ENCODE assay signal across 21 cellular contexts in genomic region chr2:150688016-150688415, GRCh38.
DNase-seq lines count a peak whose midpoint lies in the region; ATAC-seq, FAIRE-seq and TF ChIP-seq lines count a peak whose summit lies in the region.
"Had no signal": no experiment of that assay in that cellular context is flagged by ENCODE, and none has a peak within 500 bp of the region (broad histone marks: within the 10 kb centered on the region; RNA-seq: fewer than 3 reads in every experiment).

No MANE protein-coding gene starts in this region.

- H2AFZ ChIP-seq in IMR-90 (replicated peaks; ENCODE audit: low read length, poor library complexity): no peak overlapping the region

- TF ChIP-seq CTCF in A549 (IDR thresholded peaks at IDR 0.05) (no peak), IMR-90 (conservative IDR thresholded peaks at IDR 0.05; ENCODE audit: low read depth, low read length) (no peak), heart left ventricle (IDR thresholded peaks at IDR 0.05) (no peak)

- TF ChIP-seq RAD21 in A549 (conservative IDR thresholded peaks at IDR 0.05 in 1 of 2, IDR thresholded peaks at IDR 0.05 in 1 of 2) (no peak), IMR-90 (IDR thresholded peaks at IDR 0.05; ENCODE audit: low read length) (no peak)

- no peak overlapping the region for H4K91ac ChIP-seq in IMR-90 (ENCODE audit: insufficient read depth, low read depth, low read length)

- no peak overlapping the region for H3K14ac ChIP-seq in IMR-90 (replicated peaks; ENCODE audit: low read depth, low read length)

- POLR2A ChIA-PET in A549 (lab: Yijun Ruan, JAX): no interaction called here
- POLR2A ChIA-PET in IMR-90 (lab: Charles Lee; ENCODE audit: unreplicated experiment): no interaction called here

- 44% methylated on average over 3 of the region's 3 CpGs for WGBS in A549 (ENCODE audit: missing lambda C conversion rate)
- no CpG with 5 or more reads among the region's 3 CpGs for WGBS in IMR-90 (ENCODE audit: extremely low coverage in 2 of 2, insufficient read length in 1 of 2), 2 experiments
- 75 to 87% (median 80%) methylated on average over 3 of the region's 3 CpGs for WGBS in heart left ventricle, 4 donors

- H2AK9ac ChIP-seq in IMR-90 (replicated peaks; ENCODE audit: low read depth, low read length, poor library complexity): no peak overlapping the region

- peak overlapping the region; percentile 88; the same call in 1 of the 2 replicates for H3K18ac ChIP-seq in IMR-90 (ENCODE audit: low read depth, low read length)

- no peak for DNase-seq in A549 (ENCODE audit: low read depth in 1 of 2, low spot score in 1 of 2)
- no peak for DNase-seq in IMR-90
- DNase-seq in amniotic epithelial cell (ENCODE audit: low read depth): peak; percentile 31
- DNase-seq in fibroblast of peridontal ligament (ENCODE audit: extremely low read depth): peak; percentile 38
- DNase-seq in heart left ventricle: no peak
- DNase-seq in frontal cortex (ENCODE audit: low spot score in 2 of 2): no peak
- DNase-seq in ureter (ENCODE audit: low spot score): no peak
- DNase-seq: Calu3; CD8-positive, alpha-beta T cell; DMS79 treated with DMSO at 0.1 percent for 48 hours; EL; GOT3; H7; HFFc6 had no signal

- no peak for TF ChIP-seq EP300 in A549 (IDR thresholded peaks at IDR 0.05)

- intact Hi-C loops in IMR-90 (cut with micrococcal nuclease): no loop called here
- intact Hi-C loops in heart left ventricle (cut with DNase I): no loop called here

- H3K4me2 ChIP-seq in A549 (peak overlapping the region; percentile 2; the same call in 1 of the 3 replicates), IMR-90 (ENCODE audit: low read depth, low read length) (no peak overlapping the region)

- no peak overlapping the region for H2BK20ac ChIP-seq in IMR-90 (ENCODE audit: low read depth, low read length)

- H3K36me3 ChIP-seq in IMR-90 (ENCODE audit: control insufficient read depth, insufficient read depth, low read length) (no peaks in the 10 kb centered on the region), heart left ventricle (no peaks in the 10 kb centered on the region)
- H3K36me3 ChIP-seq: BLaER1 treated with 17β-estradiol and CSF1 and Interleukin-3, amounts not matched to agents 10 nM and 100 nM had no signal

- no peak overlapping the region for H3K9ac ChIP-seq in IMR-90 (ENCODE audit: low read depth, low read length)
- H3K9ac ChIP-seq: BLaER1 treated with 17β-estradiol and CSF1 and Interleukin-3, amounts not matched to agents 10 nM and 100 nM had no signal

- H2BK120ac ChIP-seq in IMR-90 (ENCODE audit: low read depth, low read length): peak overlapping the region; percentile 47; the same call in 1 of the 2 replicates

- H3K56ac ChIP-seq in IMR-90 (ENCODE audit: extremely low read depth, insufficient read depth, low read length): no peak overlapping the region

- in situ Hi-C loops in IMR-90 (cut with MboI; ENCODE audit: low sequenced_read_pairs): no loop called here

- no TSS peak for BruUV-seq in IMR-90 (replicated peaks; lab: Mats Ljungman, UMichigan)

- H4K8ac ChIP-seq in IMR-90 (ENCODE audit: low read depth in 2 of 2, low read length in 2 of 2): peak overlapping the region in 1 of 2 experiments; percentile 4; a peak in 1 of 4 replicates

- CTCF ChIA-PET in A549 (lab: Yijun Ruan, JAX) (no interaction called here), IMR-90 (lab: Yijun Ruan, JAX) (no interaction called here)

- peaks cover 9% of the 10 kb centered on the region; the same call in 2 of the 3 replicates for H3K4me1 ChIP-seq in A549
- peaks cover 4% of the 10 kb centered on the region; the same call in 1 of the 2 replicates for H3K4me1 ChIP-seq in IMR-90 (ENCODE audit: control insufficient read depth, insufficient read depth, low read length)
- H3K4me1 ChIP-seq in heart left ventricle: no peaks in the 10 kb centered on the region

- 0 out of 3 replicates have a peak overlapping the region, but pooled peaks have one; percentile 69 for H2BK15ac ChIP-seq in IMR-90 (ENCODE audit: low read depth, low read length)

- no peaks in the 10 kb centered on the region for H3K79me1 ChIP-seq in IMR-90 (ENCODE audit: low read depth in 1 of 2, low read length in 2 of 2)

- H3K9me3 ChIP-seq in A549 (no peaks in the 10 kb centered on the region), IMR-90 (ENCODE audit: control insufficient read depth, insufficient read depth, low read length) (no peaks in the 10 kb centered on the region), heart left ventricle (no peaks in the 10 kb centered on the region)
- H3K9me3 ChIP-seq: BLaER1 treated with 17β-estradiol and CSF1 and Interleukin-3, amounts not matched to agents 10 nM and 100 nM had no signal

- H3K23ac ChIP-seq in IMR-90 (ENCODE audit: low read depth, low read length): no peak overlapping the region

- H3K27ac ChIP-seq in A549 (no peak overlapping the region), IMR-90 (ENCODE audit: insufficient read depth, low read length) (no peak overlapping the region), heart left ventricle (no peak overlapping the region)
- H3K27ac ChIP-seq: 22Rv1 had no signal

- H3K4me3 ChIP-seq in A549 (no peak overlapping the region), IMR-90 (ENCODE audit: insufficient read depth, low read depth, low read length) (no peak overlapping the region), heart left ventricle (no peak overlapping the region)
- H3K4me3 ChIP-seq: BLaER1 treated with 17β-estradiol and CSF1 and Interleukin-3, amounts not matched to agents 10 nM and 100 nM; GM12878 had no signal

- no peak overlapping the region for H2BK5ac ChIP-seq in IMR-90 (ENCODE audit: low read depth, low read length, poor library complexity, severe bottlenecking)

- dilution Hi-C loops in IMR-90 (cut with HindIII; ENCODE audit: low sequenced_read_pairs, unreplicated experiment): no loop called here

- peak overlapping the region; percentile 88; the same call in 1 of the 2 replicates for H4K5ac ChIP-seq in IMR-90 (ENCODE audit: low read depth, low read length)

- ATAC-seq in A549 (no peak), IMR-90 (ENCODE audit: low read depth) (no peak; the same call in 1 of the 2 replicates), heart left ventricle (no peak), HG03442 (IDR thresholded peaks at IDR 0.05; ENCODE audit: unreplicated experiment) (no peak)
- ATAC-seq: CD8-positive, alpha-beta T cell; GM12878; HCT116; HepG2 had no signal

- FAIRE-seq in A549 (lab: Jason Lieb, UNC) (no peak), frontal cortex (lab: Jason Lieb, UNC) (no peak)
- FAIRE-seq: GM12878, GM19239, HepG2 had no signal

- H3K9me1 ChIP-seq in IMR-90 (ENCODE audit: insufficient read depth, low read length): no peaks in the 10 kb centered on the region

- TF ChIP-seq POLR2A in A549 (IDR thresholded peaks at IDR 0.05; ENCODE audit: low read length) (no peak), IMR-90 (IDR thresholded peaks at IDR 0.05; ENCODE audit: low read depth, low read length) (no peak), heart left ventricle (IDR thresholded peaks at IDR 0.05) (no peak)

- H4K20me1 ChIP-seq in IMR-90 (ENCODE audit: insufficient read depth, low read length): no peaks in the 10 kb centered on the region
- H4K20me1 ChIP-seq: BLaER1 treated with 17β-estradiol and CSF1 and Interleukin-3, amounts not matched to agents 10 nM and 100 nM had no signal

- H2AK5ac ChIP-seq in IMR-90 (ENCODE audit: low read depth, low read length): no peak overlapping the region

- no peak overlapping the region for H3K4ac ChIP-seq in IMR-90 (ENCODE audit: low read depth, low read length)

- H3K27me3 ChIP-seq in IMR-90 (ENCODE audit: control insufficient read depth, insufficient read depth, low read length) (no peaks in the 10 kb centered on the region), heart left ventricle (no peaks in the 10 kb centered on the region)
- H3K27me3 ChIP-seq: BLaER1 treated with 17β-estradiol and CSF1 and Interleukin-3, amounts not matched to agents 10 nM and 100 nM had no signal

TF ChIP-seq in A549, 52 proteins besides CTCF, POLR2A, EP300 and RAD21:
- TF ChIP-seq FOSB (CRISPR knock-in tag; IDR thresholded peaks at IDR 0.05) (no peak), MAFK (IDR thresholded peaks at IDR 0.05; ENCODE audit: partially characterized antibody) (peak; percentile 11)

TF ChIP-seq in IMR-90, 13 proteins besides CTCF, POLR2A, EP300 and RAD21:
- TF ChIP-seq MAZ (IDR thresholded peaks at IDR 0.05; ENCODE audit: borderline replicate concordance, low read depth, low read length) (no peak), ELK1 (IDR thresholded peaks at IDR 0.05; ENCODE audit: borderline replicate concordance, low read depth, low read length) (no peak), USF2 (IDR thresholded peaks at IDR 0.05; ENCODE audit: low read depth, low read length) (no peak), RFX5 (IDR thresholded peaks at IDR 0.05; ENCODE audit: low read depth, low read length) (no peak), RCOR1 (IDR thresholded peaks at IDR 0.05; ENCODE audit: insufficient replicate concordance, low read length) (no peak), CEBPB (IDR thresholded peaks at IDR 0.05; ENCODE audit: low read depth, low read length) (no peak), BHLHE40 (IDR thresholded peaks at IDR 0.05; ENCODE audit: low read depth, low read length) (no peak)

Comparison
In these comparisons a context has a peak if more than half of its experiments do, and no peak if none do; other contexts are left out.
1. DNase-seq: peak in amniotic epithelial cell (single experiment) and fibroblast of peridontal ligament (single experiment); none in A549 (0 of 2), IMR-90 (single experiment), heart left ventricle (0 of 5), frontal cortex (0 of 2) and ureter (single experiment).